1 cellular context compared by ENCODE assay signal in the genomic region with DNA sequence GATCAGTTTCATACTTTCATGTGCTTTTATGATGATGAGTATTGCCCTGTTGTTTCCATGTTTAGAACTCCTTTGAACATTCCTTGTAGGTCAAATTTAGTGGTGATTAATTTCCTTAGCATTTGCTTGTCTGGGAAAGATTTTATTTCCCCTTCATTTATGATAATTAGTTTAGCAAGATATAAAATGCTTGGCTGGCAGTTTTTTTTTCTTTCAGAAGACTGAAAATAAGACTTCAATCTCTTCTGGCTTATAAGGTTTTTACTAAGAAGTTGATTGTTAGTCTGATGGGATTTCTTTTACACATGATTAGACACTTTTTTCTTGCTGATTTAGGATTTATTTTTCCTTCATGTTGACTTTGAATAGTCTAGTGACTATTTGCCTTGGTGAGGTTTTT.
TF ChIP-seq lines count a peak whose summit lies in the region.

No MANE protein-coding gene starts in this region.

TF ChIP-seq in HepG2, 621 proteins besides CTCF, POLR2A, EP300 and RAD21 (continued from another document):
- TF ChIP-seq ZC3H4 (CRISPR knock-in tag; IDR thresholded peaks at IDR 0.05; ENCODE audit: borderline replicate concordance) (no peak), MAFF (IDR thresholded peaks at IDR 0.05; ENCODE audit: low read depth, low read length) (peak; percentile 70), NFRKB (IDR thresholded peaks at IDR 0.05) (no peak), ZNF576 (CRISPR knock-in tag; IDR thresholded peaks at IDR 0.05) (no peak)
- TF ChIP-seq, protein P1, sequence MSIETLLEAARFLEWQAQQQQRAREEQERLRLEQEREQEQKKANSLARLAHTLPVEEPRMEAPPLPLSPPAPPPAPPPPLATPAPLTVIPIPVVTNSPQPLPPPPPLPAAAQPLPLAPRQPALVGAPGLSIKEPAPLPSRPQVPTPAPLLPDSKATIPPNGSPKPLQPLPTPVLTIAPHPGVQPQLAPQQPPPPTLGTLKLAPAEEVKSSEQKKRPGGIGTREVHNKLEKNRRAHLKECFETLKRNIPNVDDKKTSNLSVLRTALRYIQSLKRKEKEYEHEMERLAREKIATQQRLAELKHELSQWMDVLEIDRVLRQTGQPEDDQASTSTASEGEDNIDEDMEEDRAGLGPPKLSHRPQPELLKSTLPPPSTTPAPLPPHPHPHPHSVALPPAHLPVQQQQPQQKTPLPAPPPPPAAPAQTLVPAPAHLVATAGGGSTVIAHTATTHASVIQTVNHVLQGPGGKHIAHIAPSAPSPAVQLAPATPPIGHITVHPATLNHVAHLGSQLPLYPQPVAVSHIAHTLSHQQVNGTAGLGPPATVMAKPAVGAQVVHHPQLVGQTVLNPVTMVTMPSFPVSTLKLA (IDR thresholded peaks at IDR 0.05): no peak
- TF ChIP-seq, protein P2, sequence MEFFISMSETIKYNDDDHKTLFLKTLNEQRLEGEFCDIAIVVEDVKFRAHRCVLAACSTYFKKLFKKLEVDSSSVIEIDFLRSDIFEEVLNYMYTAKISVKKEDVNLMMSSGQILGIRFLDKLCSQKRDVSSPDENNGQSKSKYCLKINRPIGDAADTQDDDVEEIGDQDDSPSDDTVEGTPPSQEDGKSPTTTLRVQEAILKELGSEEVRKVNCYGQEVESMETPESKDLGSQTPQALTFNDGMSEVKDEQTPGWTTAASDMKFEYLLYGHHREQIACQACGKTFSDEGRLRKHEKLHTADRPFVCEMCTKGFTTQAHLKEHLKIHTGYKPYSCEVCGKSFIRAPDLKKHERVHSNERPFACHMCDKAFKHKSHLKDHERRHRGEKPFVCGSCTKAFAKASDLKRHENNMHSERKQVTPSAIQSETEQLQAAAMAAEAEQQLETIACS (CRISPR knock-in tag; IDR thresholded peaks at IDR 0.05): no peak
- TF ChIP-seq, protein P3, sequence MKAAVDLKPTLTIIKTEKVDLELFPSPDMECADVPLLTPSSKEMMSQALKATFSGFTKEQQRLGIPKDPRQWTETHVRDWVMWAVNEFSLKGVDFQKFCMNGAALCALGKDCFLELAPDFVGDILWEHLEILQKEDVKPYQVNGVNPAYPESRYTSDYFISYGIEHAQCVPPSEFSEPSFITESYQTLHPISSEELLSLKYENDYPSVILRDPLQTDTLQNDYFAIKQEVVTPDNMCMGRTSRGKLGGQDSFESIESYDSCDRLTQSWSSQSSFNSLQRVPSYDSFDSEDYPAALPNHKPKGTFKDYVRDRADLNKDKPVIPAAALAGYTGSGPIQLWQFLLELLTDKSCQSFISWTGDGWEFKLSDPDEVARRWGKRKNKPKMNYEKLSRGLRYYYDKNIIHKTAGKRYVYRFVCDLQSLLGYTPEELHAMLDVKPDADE (CRISPR knock-in tag; IDR thresholded peaks at IDR 0.05): no peak
